In the genomic region with DNA sequence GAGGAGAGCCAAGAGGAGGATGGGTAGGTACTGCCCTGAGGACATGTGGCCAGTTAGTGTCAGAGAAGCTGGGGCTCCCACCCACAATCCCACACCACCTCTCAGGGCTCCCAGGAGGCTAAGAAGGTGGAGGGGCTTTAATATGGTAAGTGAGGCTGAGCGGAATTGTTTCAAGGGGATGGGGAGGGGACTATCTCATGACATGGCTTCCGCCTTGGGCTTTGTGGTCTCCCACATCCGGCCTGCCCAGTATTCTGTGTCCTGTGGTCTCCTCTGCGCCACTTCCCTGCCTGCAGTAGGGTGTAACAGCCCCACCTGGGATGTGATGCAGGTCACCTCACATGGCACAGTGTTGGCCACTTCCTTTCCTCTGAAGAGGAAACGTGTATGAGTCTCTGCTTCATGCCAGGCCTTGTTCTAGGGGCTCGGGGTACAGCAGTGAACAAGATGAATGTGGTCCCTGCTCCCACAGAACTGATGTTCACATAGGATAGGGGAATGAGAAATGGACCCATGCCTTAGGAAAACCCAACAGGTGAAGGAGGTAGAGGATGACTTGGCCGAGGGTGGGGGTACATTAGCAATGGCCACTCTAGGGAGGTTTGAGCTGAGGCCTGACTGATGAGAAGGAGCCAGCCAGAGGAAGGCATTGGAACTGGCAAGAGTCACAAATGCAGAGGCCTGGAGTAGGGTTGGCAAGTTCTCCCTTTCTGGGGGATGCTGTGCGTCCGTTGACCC, we compare ENCODE assay signal across 10 cellular contexts. TPM values are rescaled to one million over a fixed set of nuclear protein-coding genes. Genes with fewer than 3 reads are reported as not detected.
DNase-seq lines count a peak whose midpoint lies in the region; ATAC-seq and TF ChIP-seq lines count a peak whose summit lies in the region.
"Had no signal": no experiment of that assay in that cellular context is flagged by ENCODE, and none has a peak within 500 bp of the region (broad histone marks: within the 10 kb centered on the region; RNA-seq: fewer than 3 reads in every experiment).

No MANE protein-coding gene starts in this region.

- peaks cover 25% of the 10 kb centered on the region for H3K36me3 Mint-ChIP-seq in activated CD8-positive, alpha-beta T cell treated with anti-CD3 and anti-CD28 coated beads for 36 hours (ENCODE audit: low read depth)

- H3K27ac Mint-ChIP-seq in activated CD8-positive, alpha-beta T cell treated with anti-CD3 and anti-CD28 coated beads for 36 hours = peak overlapping the region; percentile 93

- no peaks in the 10 kb centered on the region for H3K9me3 ChIP-seq in left lung
- H3K9me3 ChIP-seq: ascending aorta had no signal

- H3K27ac ChIP-seq in left lung (peak overlapping the region in 1 of 2 donors; percentile 62), brain microvascular endothelial cell (no peak overlapping the region)
- H3K27ac ChIP-seq: parathyroid adenoma had no signal

- peaks cover 0 to 37% of the 10 kb centered on the region in 2 donors for H3K27me3 ChIP-seq in left lung
- H3K27me3 ChIP-seq in brain microvascular endothelial cell (replicated peaks) = no peaks in the 10 kb centered on the region
- H3K27me3 ChIP-seq: ascending aorta had no signal

- peaks cover 18% of the 10 kb centered on the region for H3K9me3 Mint-ChIP-seq in activated CD8-positive, alpha-beta T cell treated with anti-CD3 and anti-CD28 coated beads for 36 hours

- peak; percentile 90 for ATAC-seq in activated CD8-positive, alpha-beta T cell treated with anti-CD3 and anti-CD28 coated beads for 36 hours
- ATAC-seq in left lung = no peak
- ATAC-seq in HG03571 (IDR thresholded peaks at IDR 0.05; ENCODE audit: unreplicated experiment) = no peak
- no peak for ATAC-seq in GM18909 (IDR thresholded peaks at IDR 0.05; ENCODE audit: poor library complexity, unreplicated experiment)

- DNase-seq in CMK (ENCODE audit: low read depth) (peak; percentile 97), HT1080 (ENCODE audit: low read depth) (peak; percentile 84), left lung (peak; percentile 61 to 85), NCI-H345 (lab: John Stamatoyannopoulos, UW) (no peak), brain microvascular endothelial cell (no peak)
- DNase-seq in activated CD8-positive, alpha-beta T cell treated with anti-CD3 and anti-CD28 coated beads for 36 hours = peak; percentile 96

- peaks cover 1% of the 10 kb centered on the region for H3K27me3 Mint-ChIP-seq in activated CD8-positive, alpha-beta T cell treated with anti-CD3 and anti-CD28 coated beads for 36 hours

- in situ Hi-C loops in brain microvascular endothelial cell (cut with HindIII; ENCODE audit: low pct_ligation_motif_present, low sequenced_read_pairs) = no loop called here

- CTCF ChIA-PET in activated CD8-positive, alpha-beta T cell treated with anti-CD3 and anti-CD28 coated beads for 36 hours (lab: Charles Lee) = interaction anchor here (0.9 to 5.8 kb wide), 3 partner anchors 18 to 229 kb away, joined by 3 to 31 read pairs (median 4); a partner anchor contains a TSS

- intact Hi-C loops in activated CD8-positive, alpha-beta T cell treated with anti-CD3 and anti-CD28 coated beads for 36 hours (cut with micrococcal nuclease) = no loop called here
- intact Hi-C loops in left lung (cut with DNase I) = no loop called here

- H3K36me3 ChIP-seq in left lung (peaks cover 0 to 12% of the 10 kb centered on the region in 2 donors), brain microvascular endothelial cell (replicated peaks) (no peaks in the 10 kb centered on the region)

- H3K4me3 Mint-ChIP-seq in activated CD8-positive, alpha-beta T cell treated with anti-CD3 and anti-CD28 coated beads for 36 hours = peak overlapping the region; percentile 46

- H3K4me3 ChIP-seq in left lung = no peak overlapping the region
- no peak overlapping the region for H3K4me3 ChIP-seq in brain microvascular endothelial cell (ENCODE audit: low read depth, low read length)

- TF ChIP-seq CTCF in activated CD8-positive, alpha-beta T cell treated with anti-CD3 and anti-CD28 coated beads for 36 hours (IDR thresholded peaks at IDR 0.05) = no peak
- TF ChIP-seq CTCF in left lung (IDR thresholded peaks at IDR 0.05) (no peak), brain microvascular endothelial cell (IDR thresholded peaks at IDR 0.05; ENCODE audit: low read depth, low read length, missing control alignments) (no peak)

- H3K4me1 ChIP-seq in left lung = peaks cover 11 to 49% of the 10 kb centered on the region in 2 donors
- H3K4me1 ChIP-seq: parathyroid adenoma had no signal

- H3K4me1 Mint-ChIP-seq in activated CD8-positive, alpha-beta T cell treated with anti-CD3 and anti-CD28 coated beads for 36 hours (ENCODE audit: low read depth) = peaks cover 28% of the 10 kb centered on the region

- POLR2A ChIA-PET in activated CD8-positive, alpha-beta T cell treated with anti-CD3 and anti-CD28 coated beads for 36 hours (lab: Charles Lee) = interaction anchor here (1.2 to 11.3 kb wide), 5 partner anchors 9 to 276 kb away, joined by 3 to 81 read pairs (median 6); a partner anchor contains a TSS

RNA-seq across cellular contexts. Expression of a gene that starts 3.2 kb away (rescaled TPM):
- total RNA-seq in HT1080 (2014; rRNA removed; shearing (Covaris generic)) = 0.60 TPM in 1 of 2 replicates, not detected in the other
- 0.48 TPM in 1 of 2 replicates, not detected in the other for polyA plus RNA-seq in HT1080 (2015; cell fraction: cytosol; rRNA removed)
- 2.2 and 3.0 TPM in 2 replicates for polyA plus RNA-seq in HT1080 (2015; cell fraction: nucleus; rRNA removed)
- total RNA-seq in activated CD8-positive, alpha-beta T cell treated with anti-CD3 and anti-CD28 coated beads for 36 hours = 10 to 100 TPM; 11.6 to 11.7 TPM
- 10 to 100 TPM; 31.3 to 34.0 TPM for total RNA-seq in left lung

RNA-seq across cellular contexts. Expression of a gene that starts 14.2 kb away (rescaled TPM):
- 166 and 187 TPM in 2 replicates for total RNA-seq in HT1080 (2014; rRNA removed; shearing (Covaris generic))
- polyA plus RNA-seq in HT1080 (2015; cell fraction: cytosol; rRNA removed) = 113 and 137 TPM in 2 replicates
- polyA plus RNA-seq in HT1080 (2015; cell fraction: nucleus; rRNA removed) = 107 and 125 TPM in 2 replicates
- 10 to 100 TPM; 67.1 to 72.3 TPM for total RNA-seq in activated CD8-positive, alpha-beta T cell treated with anti-CD3 and anti-CD28 coated beads for 36 hours
- total RNA-seq in left lung = 10 to 100 TPM; 71.4 to 72.9 TPM

RNA-seq across cellular contexts. Expression of a gene that starts 18.4 kb away (rescaled TPM):
- 60.9 and 61.9 TPM in 2 replicates for total RNA-seq in HT1080 (2014; rRNA removed; shearing (Covaris generic))
- 29.8 and 32.2 TPM in 2 replicates for polyA plus RNA-seq in HT1080 (2015; cell fraction: cytosol; rRNA removed)
- polyA plus RNA-seq in HT1080 (2015; cell fraction: nucleus; rRNA removed) = 1,090 and 1,125 TPM in 2 replicates
- 100 to 1,000 TPM; 170 to 181 TPM for total RNA-seq in activated CD8-positive, alpha-beta T cell treated with anti-CD3 and anti-CD28 coated beads for 36 hours
- total RNA-seq in left lung = 100 to 1,000 TPM; 145 to 211 TPM

Comparison
In these comparisons a context has a peak if more than half of its experiments do, and no peak if none do; other contexts are left out.
1. DNase-seq: peak in CMK (single experiment), HT1080 (single experiment), activated CD8-positive, alpha-beta T cell treated with anti-CD3 and anti-CD28 coated beads for 36 hours (single experiment) and left lung (2 of 2); none in NCI-H345 (single experiment) and brain microvascular endothelial cell (single experiment).